26 cellular contexts compared by ENCODE assay signal in the genomic region with DNA sequence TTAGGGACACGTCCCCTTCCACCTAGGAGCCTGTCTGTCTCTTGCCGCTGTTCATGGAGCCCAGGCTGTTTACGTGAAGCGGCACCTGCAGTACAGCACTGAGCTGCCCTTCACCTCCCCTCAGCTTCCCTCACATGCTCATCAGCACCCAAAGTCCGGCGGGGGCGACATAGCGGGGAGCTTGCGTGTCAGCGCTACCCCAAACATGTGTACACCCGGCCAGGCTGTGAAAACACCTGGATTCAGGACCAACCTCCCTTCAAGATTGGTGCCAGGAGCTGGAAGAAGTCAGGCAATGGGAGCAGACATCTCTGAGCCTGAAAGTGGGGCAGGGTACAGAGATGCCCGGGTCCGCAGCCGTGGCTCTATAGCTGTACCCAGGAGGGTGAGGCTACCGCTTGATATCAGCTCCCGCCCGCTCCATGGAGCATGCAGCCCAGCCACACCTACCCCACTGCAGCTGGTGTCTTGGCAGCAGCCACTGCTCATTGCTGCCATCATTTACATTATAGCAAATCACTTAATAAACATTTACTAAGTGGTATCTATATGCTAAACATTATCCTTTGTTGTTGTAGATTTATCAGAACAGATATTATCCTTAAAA.
"Had no signal": no experiment of that assay in that cellular context is flagged by ENCODE, and none has a peak within 500 bp of the region (broad histone marks: within the 10 kb centered on the region; RNA-seq: fewer than 3 reads in every experiment).

No MANE protein-coding gene starts in this region.

- H3K36me3 ChIP-seq: esophagus muscularis mucosa, gastroesophageal sphincter, heart left ventricle, left ventricle myocardium inferior, neutrophil, pancreas, sigmoid colon, tibial artery, upper lobe of right lung, vagina had no signal

- DNase-seq: dermis blood vessel endothelial cell; effector memory CD4-positive, alpha-beta T cell; foreskin keratinocyte; hippocampal formation; kidney glomerular epithelial cell; left colon; left ventricle myocardium inferior; natural killer cell; sigmoid colon; stimulated activated CD4-positive, alpha-beta T cell treated with anti-CD3 and anti-CD28 coated beads, Interleukin-4, amount 100 ng/mL, for 4 hours; stimulated activated naive CD8-positive, alpha-beta T cell treated with anti-CD3 and anti-CD28 coated beads, Interleukin-15, Interleukin-2, amounts not matched to agents 100 U/mL and 50 U/mL, for 24 hours; substantia nigra; testis; tibial artery; upper lobe of right lung had no signal

- H3K27ac ChIP-seq: coronary artery, esophagus muscularis mucosa, foreskin keratinocyte, gastroesophageal sphincter, heart left ventricle, left ventricle myocardium inferior, neutrophil, pancreas, sigmoid colon, testis, tibial artery, upper lobe of right lung, vagina had no signal

- FAIRE-seq: endothelial cell of umbilical vein, islet of Langerhans, pancreas had no signal

- ATAC-seq: foreskin keratinocyte; gastroesophageal sphincter; heart left ventricle; left colon; natural killer cell; pancreas; stimulated activated memory B cell treated with anti-CD40 and anti-IgM and Interleukin-4, amounts not matched to agents 10 μg/mL and 1 μg/mL and 100 μg/mL, for 72 hours; stimulated activated naive CD8-positive, alpha-beta T cell treated with anti-CD3 and anti-CD28 coated beads, Interleukin-15, Interleukin-2, amounts not matched to agents 100 U/mL and 50 U/mL, for 24 hours; upper lobe of right lung had no signal

- H3K9me3 ChIP-seq: esophagus muscularis mucosa, gastroesophageal sphincter, neutrophil, pancreas, sigmoid colon, testis, tibial artery, upper lobe of right lung, vagina had no signal

- H3K4me1 ChIP-seq: esophagus muscularis mucosa, foreskin keratinocyte, gastroesophageal sphincter, heart left ventricle, left ventricle myocardium inferior, pancreas, sigmoid colon, testis, tibial artery, upper lobe of right lung, vagina had no signal

- H3K4me3 ChIP-seq: coronary artery, esophagus muscularis mucosa, gastroesophageal sphincter, heart left ventricle, left ventricle myocardium inferior, lung, pancreas, sigmoid colon, testis, tibial artery, upper lobe of right lung, vagina had no signal

- H3K27me3 ChIP-seq: esophagus muscularis mucosa, foreskin keratinocyte, gastroesophageal sphincter, heart left ventricle, neutrophil, sigmoid colon, testis, tibial artery, upper lobe of right lung, vagina had no signal
